Comparison of ENCODE assay signal across 23 cellular contexts in genomic region chr1:27355683-27356082, GRCh38. TPM values are rescaled to one million over a fixed set of nuclear protein-coding genes. Genes with fewer than 3 reads are reported as not detected.
A peak's percentile ranks its signal among the peaks of the same experiment; 100 is the strongest.
DNase-seq lines count a peak whose midpoint lies in the region; ATAC-seq, FAIRE-seq and TF ChIP-seq lines count a peak whose summit lies in the region.
"Had no signal": no experiment of that assay in that cellular context is flagged by ENCODE, and none has a peak within 500 bp of the region (broad histone marks: within the 10 kb centered on the region; RNA-seq: fewer than 3 reads in every experiment).

No MANE protein-coding gene starts in this region.

- DNase-seq in HepG2 (ENCODE audit: low spot score): no peak
- DNase-seq in right lobe of liver: no peak
- DNase-seq in activated naive CD8-positive, alpha-beta T cell treated with anti-CD3 and anti-CD28 coated beads, Interleukin-2, amount 10 ng/mL, durations not matched to agents 7 days and 5 days: no peak
- DNase-seq in stimulated activated effector memory CD8-positive, alpha-beta T cell treated with anti-CD3 and anti-CD28 coated beads, Interleukin-12 subunit alpha, Interleukin-12 subunit beta, amount 100 ng/mL, for 72 hours (ENCODE audit: low spot score in 2 of 2): no peak
- no peak for DNase-seq in left ventricle myocardium inferior
- DNase-seq: activated CD4-positive, CD25-positive, alpha-beta regulatory T cell treated with anti-CD3 and anti-CD28 coated beads, Interleukin-2, amount 50 U/mL, for 72 hours; activated CD8-positive, alpha-beta memory T cell treated with anti-CD3 and anti-CD28 coated beads, Interleukin-2, amount 50 U/mL, for 4 hours; anterior cingulate cortex; C1 segment of cervical spinal cord; DMS153; erythroblast; foreskin keratinocyte; GDM1; NCI-H1105; NCI-H446 treated with DMSO at 0.1 percent for 48 hours; stimulated activated naive B cell treated with anti-CD40 and anti-IgM and Interleukin-4, amounts not matched to agents 10 μg/mL and 1 μg/mL and 100 μg/mL, for 72 hours; tibial artery had no signal

- H3K27me3 ChIP-seq in HepG2 (ENCODE audit: control insufficient read depth in 1 of 2, insufficient read depth in 2 of 2, low read length in 2 of 2): no peaks in the 10 kb centered on the region
- H3K27me3 ChIP-seq in right lobe of liver: no peaks in the 10 kb centered on the region
- H3K27me3 ChIP-seq in left ventricle myocardium inferior (ENCODE audit: low read depth): no peaks in the 10 kb centered on the region
- H3K27me3 ChIP-seq: foreskin keratinocyte, hepatocyte, tibial artery had no signal

- no peak for TF ChIP-seq RAD21 in HepG2 (CRISPR knock-in tag; IDR thresholded peaks at IDR 0.05)

- peak overlapping the region; percentile 86 for H3K27ac Mint-ChIP-seq in activated naive CD8-positive, alpha-beta T cell treated with anti-CD3 and anti-CD28 coated beads, Interleukin-2, amount 10 ng/mL, durations not matched to agents 7 days and 5 days
- H3K27ac Mint-ChIP-seq in stimulated activated effector memory CD8-positive, alpha-beta T cell treated with anti-CD3 and anti-CD28 coated beads, Interleukin-12 subunit alpha, Interleukin-12 subunit beta, amount 100 ng/mL, for 72 hours: peak overlapping the region; percentile 83

- H3K36me3 ChIP-seq in HepG2 (replicated peaks in 1 of 2; ENCODE audit: control insufficient read depth in 1 of 2, insufficient read depth in 2 of 2, low read length in 2 of 2) (0 out of 5 replicates have a peak, but pooled peaks cover 0 to 2% of the 10 kb centered on the region in 2 experiments), right lobe of liver (no peaks in the 10 kb centered on the region), left ventricle myocardium inferior (peaks cover 79% of the 10 kb centered on the region)

- H3K4me3 ChIP-seq in HepG2 (replicated peaks in 1 of 3; ENCODE audit: insufficient read depth in 1 of 3, low read depth in 2 of 3, low read length in 3 of 3) (no peak overlapping the region), right lobe of liver (no peak overlapping the region), left ventricle myocardium inferior (no peak overlapping the region)
- H3K4me3 ChIP-seq: hepatocyte, prostate gland, SK-N-MC, tibial artery had no signal

- no peaks in the 10 kb centered on the region for H3K9me3 ChIP-seq in HepG2 (ENCODE audit: low read length)
- no peaks in the 10 kb centered on the region for H3K9me3 ChIP-seq in right lobe of liver
- H3K9me3 ChIP-seq in left ventricle myocardium inferior (replicated peaks): no peaks in the 10 kb centered on the region
- H3K9me3 ChIP-seq: prostate gland, tibial artery had no signal

- in situ Hi-C loops in HepG2 (cut with HindIII; ENCODE audit: extremely low pct_ligation_motif_present, low pct_unique_long_range_greater_than_20kb): loop anchor here (5.0 kb wide), 1 partner anchor 37 kb away; the partner anchor contains the start of gene GPR3

- TF ChIP-seq CTCF in HepG2 (CRISPR knock-in tag; IDR thresholded peaks at IDR 0.05) (no peak), right lobe of liver (IDR thresholded peaks at IDR 0.05) (no peak), left ventricle myocardium inferior (IDR thresholded peaks at IDR 0.05; ENCODE audit: borderline replicate concordance) (no peak)

- no peaks in the 10 kb centered on the region for H4K20me1 ChIP-seq in HepG2 (ENCODE audit: insufficient read depth, low read length)

- no peak overlapping the region for H3K9ac ChIP-seq in HepG2 (ENCODE audit: insufficient read depth, low read depth, low read length)

- no peaks in the 10 kb centered on the region for H3K9me3 Mint-ChIP-seq in activated naive CD8-positive, alpha-beta T cell treated with anti-CD3 and anti-CD28 coated beads, Interleukin-2, amount 10 ng/mL, durations not matched to agents 7 days and 5 days
- H3K9me3 Mint-ChIP-seq in stimulated activated effector memory CD8-positive, alpha-beta T cell treated with anti-CD3 and anti-CD28 coated beads, Interleukin-12 subunit alpha, Interleukin-12 subunit beta, amount 100 ng/mL, for 72 hours: no peaks in the 10 kb centered on the region
- H3K9me3 Mint-ChIP-seq: stimulated activated naive B cell treated with anti-CD40 and anti-IgM and Interleukin-4, amounts not matched to agents 10 μg/mL and 1 μg/mL and 100 μg/mL, for 72 hours had no signal

- H3K4me2 ChIP-seq in HepG2 (ENCODE audit: low read depth, low read length): no peak overlapping the region
- H3K4me2 ChIP-seq: hepatocyte had no signal

- POLR2A ChIA-PET in HepG2 (lab: Yijun Ruan, JAX): interaction anchor here (1.0 kb wide), 1 partner anchor 12 kb away, joined by 3 read pairs; no protein-coding TSS in a partner anchor
- POLR2A ChIA-PET in activated naive CD8-positive, alpha-beta T cell treated with anti-CD3 and anti-CD28 coated beads, Interleukin-2, amount 10 ng/mL, durations not matched to agents 7 days and 5 days (lab: Charles Lee): interaction anchor here (1.1 to 4.2 kb wide), 4 partner anchors 10 to 31 kb away, joined by 3 to 29 read pairs (median 14); partner anchors contain the start of genes MAP3K6 and SYTL1

- no peak for TF ChIP-seq POLR2A in HepG2 (IDR thresholded peaks at IDR 0.05; ENCODE audit: insufficient read depth in 1 of 2, low read depth in 2 of 2, low read length in 2 of 2)
- no peak for TF ChIP-seq POLR2A in right lobe of liver (IDR thresholded peaks at IDR 0.05)

- CTCF ChIA-PET in HepG2 (lab: Yijun Ruan, JAX; ENCODE audit: low intra/inter-chr PET ratio, low total read pairs): no interaction called here

- H3K4me1 Mint-ChIP-seq in activated naive CD8-positive, alpha-beta T cell treated with anti-CD3 and anti-CD28 coated beads, Interleukin-2, amount 10 ng/mL, durations not matched to agents 7 days and 5 days: peaks cover 27% of the 10 kb centered on the region
- peaks cover 43% of the 10 kb centered on the region for H3K4me1 Mint-ChIP-seq in stimulated activated effector memory CD8-positive, alpha-beta T cell treated with anti-CD3 and anti-CD28 coated beads, Interleukin-12 subunit alpha, Interleukin-12 subunit beta, amount 100 ng/mL, for 72 hours

- peaks cover 6% of the 10 kb centered on the region for H3K27me3 Mint-ChIP-seq in activated naive CD8-positive, alpha-beta T cell treated with anti-CD3 and anti-CD28 coated beads, Interleukin-2, amount 10 ng/mL, durations not matched to agents 7 days and 5 days
- H3K27me3 Mint-ChIP-seq: stimulated activated naive B cell treated with anti-CD40 and anti-IgM and Interleukin-4, amounts not matched to agents 10 μg/mL and 1 μg/mL and 100 μg/mL, for 72 hours had no signal

- no peak overlapping the region for H3K4me3 Mint-ChIP-seq in activated naive CD8-positive, alpha-beta T cell treated with anti-CD3 and anti-CD28 coated beads, Interleukin-2, amount 10 ng/mL, durations not matched to agents 7 days and 5 days
- peak overlapping the region; percentile 86 for H3K4me3 Mint-ChIP-seq in stimulated activated effector memory CD8-positive, alpha-beta T cell treated with anti-CD3 and anti-CD28 coated beads, Interleukin-12 subunit alpha, Interleukin-12 subunit beta, amount 100 ng/mL, for 72 hours

- H3K79me2 ChIP-seq in HepG2 (ENCODE audit: insufficient read depth, low read length): no peaks in the 10 kb centered on the region
- H3K79me2 ChIP-seq: hepatocyte had no signal

- no TSS peak for BruUV-seq in HepG2 (replicated peaks; lab: Mats Ljungman, UMichigan)

- intact Hi-C loops in HepG2 (cut with micrococcal nuclease; ENCODE audit: unreplicated experiment): no loop called here
- intact Hi-C loops in right lobe of liver (cut with DNase I): loop anchor here in 1 of 2 donors (5.0 kb wide), 1 partner anchor 37 kb away; the partner anchor contains the start of gene GPR3
- intact Hi-C loops in left ventricle myocardium inferior (cut with micrococcal nuclease): no loop called here

- H3K27ac ChIP-seq in HepG2 (ENCODE audit: extremely low read length, insufficient read depth, low read length) (no peak overlapping the region), right lobe of liver (no peak overlapping the region), left ventricle myocardium inferior (replicated peaks) (no peak overlapping the region)
- H3K27ac ChIP-seq: foreskin keratinocyte, hepatocyte, SK-N-MC, tibial artery had no signal

- WGBS in HepG2 (ENCODE audit: low lambda C conversion rate): 87% methylated on average over 5 of the region's 5 CpGs
- WGBS in right lobe of liver (ENCODE audit: insufficient coverage, low coverage, low lambda C conversion rate, missing lambda C conversion rate): 71% methylated on average over 5 of the region's 5 CpGs

- TF ChIP-seq EP300 in HepG2 (IDR thresholded peaks at IDR 0.05; ENCODE audit: low read depth in 2 of 2, low read length in 2 of 2) (no peak), HepG2 (CRISPR knock-in tag; IDR thresholded peaks at IDR 0.05; ENCODE audit: borderline replicate concordance) (no peak)

- FAIRE-seq in HepG2 (lab: Jason Lieb, UNC): no peak

- H2AFZ ChIP-seq in HepG2 (ENCODE audit: low read length): no peak overlapping the region
- H2AFZ ChIP-seq: hepatocyte had no signal

- no peaks in the 10 kb centered on the region for H3K36me3 Mint-ChIP-seq in activated naive CD8-positive, alpha-beta T cell treated with anti-CD3 and anti-CD28 coated beads, Interleukin-2, amount 10 ng/mL, durations not matched to agents 7 days and 5 days
- H3K36me3 Mint-ChIP-seq in stimulated activated effector memory CD8-positive, alpha-beta T cell treated with anti-CD3 and anti-CD28 coated beads, Interleukin-12 subunit alpha, Interleukin-12 subunit beta, amount 100 ng/mL, for 72 hours: peaks cover 55% of the 10 kb centered on the region

- no peak for ATAC-seq in HepG2
- no peak for ATAC-seq in right lobe of liver
- ATAC-seq in activated naive CD8-positive, alpha-beta T cell treated with anti-CD3 and anti-CD28 coated beads, Interleukin-2, amount 10 ng/mL, durations not matched to agents 7 days and 5 days (ENCODE audit: low read depth): no peak
- no peak for ATAC-seq in stimulated activated effector memory CD8-positive, alpha-beta T cell treated with anti-CD3 and anti-CD28 coated beads, Interleukin-12 subunit alpha, Interleukin-12 subunit beta, amount 100 ng/mL, for 72 hours
- no peak for ATAC-seq in activated CD4-positive, CD25-positive, alpha-beta regulatory T cell treated with anti-CD3 and anti-CD28 coated beads, Interleukin-2, amount 50 U/mL, for 24 hours
- ATAC-seq: foreskin keratinocyte had no signal

- peaks cover 24% of the 10 kb centered on the region for H3K4me1 ChIP-seq in HepG2 (ENCODE audit: insufficient read depth, low read length)
- peaks cover 0 to 8% (median 2%) of the 10 kb centered on the region in 4 donors for H3K4me1 ChIP-seq in right lobe of liver
- H3K4me1 ChIP-seq in left ventricle myocardium inferior: peaks cover 39% of the 10 kb centered on the region
- H3K4me1 ChIP-seq: foreskin keratinocyte, prostate gland had no signal

RNA-seq across cellular contexts. Expression of gene MAP3K6, which starts 11.1 kb away (rescaled TPM):
- 2.7 and 3.5 TPM in 2 replicates for total RNA-seq in HepG2 (2016; rRNA removed; fragmentation: Illumina TruSeq; extraction: Trizol)
- total RNA-seq in HepG2 (2016; cell fraction: cytosol; rRNA removed; fragmentation: Illumina TruSeq; extraction: Trizol; ENCODE audit: low read depth): 0.62 and 2.3 TPM in 2 replicates
- 2.6 and 2.8 TPM in 2 replicates for total RNA-seq in HepG2 (2016; cell fraction: insoluble cytoplasmic fraction; rRNA removed; fragmentation: Illumina TruSeq; extraction: Trizol)
- 0.93 and 0.99 TPM in 2 replicates for total RNA-seq in HepG2 (2016; cell fraction: membrane; rRNA removed; fragmentation: Illumina TruSeq; extraction: Trizol)
- total RNA-seq in HepG2 (2016; cell fraction: nucleus; rRNA removed; fragmentation: Illumina TruSeq; extraction: Trizol): 1.8 and 2.3 TPM in 2 replicates
- polyA plus RNA-seq in HepG2 (2011; rRNA removed): 2.7 and 3.2 TPM in 2 replicates
- polyA plus RNA-seq in HepG2 (2011; cell fraction: cytosol; rRNA removed): 1.2 and 1.4 TPM in 2 replicates
- polyA plus RNA-seq in HepG2 (2011; cell fraction: nucleus; rRNA removed): 20.8 and 29.2 TPM in 2 replicates
- polyA plus RNA-seq in HepG2 (2012): 0.97 and 2.1 TPM in 2 replicates
- polyA plus RNA-seq in HepG2 (2016; cell fraction: cytosol; fragmentation: Illumina TruSeq; extraction: Trizol; ENCODE audit: low read depth): 0.44 and 1.2 TPM in 2 replicates
- polyA plus RNA-seq in HepG2 (2016; cell fraction: insoluble cytoplasmic fraction; fragmentation: Illumina TruSeq; extraction: Trizol; ENCODE audit: low read depth): 2.4 and 2.8 TPM in 2 replicates
- polyA plus RNA-seq in HepG2 (2016; cell fraction: membrane; fragmentation: Illumina TruSeq; extraction: Trizol; ENCODE audit: low read depth): 1.1 and 1.2 TPM in 2 replicates
- 5.1 and 8.1 TPM in 2 replicates for polyA plus RNA-seq in HepG2 (2016; cell fraction: nucleus; fragmentation: Illumina TruSeq; extraction: Trizol; ENCODE audit: insufficient read depth, low read depth)
- polyA minus RNA-seq in HepG2 (2011; rRNA and poly(A)+ RNA removed; ENCODE audit: low replicate concordance): 5.7 and 12.4 TPM in 2 replicates
- polyA minus RNA-seq in HepG2 (2011; cell fraction: cytosol; rRNA and poly(A)+ RNA removed): 0.59 and 1.5 TPM in 2 replicates
- polyA minus RNA-seq in HepG2 (2011; cell fraction: nucleus; rRNA and poly(A)+ RNA removed): 3.4 and 4.0 TPM in 2 replicates
- 10 to 100 TPM in 2 of 6 experiments, 1 to 10 TPM in 4; 4.3 to 14.9 (median 5.6) TPM for total RNA-seq in right lobe of liver
- total RNA-seq in activated naive CD8-positive, alpha-beta T cell treated with anti-CD3 and anti-CD28 coated beads, Interleukin-2, amount 10 ng/mL, durations not matched to agents 7 days and 5 days: 1 to 10 TPM; 8.6 to 9.0 TPM
- total RNA-seq in left ventricle myocardium inferior: 45.2 TPM

RNA-seq across cellular contexts. Expression of gene SYTL1, which starts 13.9 kb away (rescaled TPM):
- 9.1 and 17.8 TPM in 2 replicates for total RNA-seq in HepG2 (2016; rRNA removed; fragmentation: Illumina TruSeq; extraction: Trizol)
- 5.6 TPM in 2 replicates for total RNA-seq in HepG2 (2016; cell fraction: cytosol; rRNA removed; fragmentation: Illumina TruSeq; extraction: Trizol; ENCODE audit: low read depth)
- 7.9 and 19.8 TPM in 2 replicates for total RNA-seq in HepG2 (2016; cell fraction: insoluble cytoplasmic fraction; rRNA removed; fragmentation: Illumina TruSeq; extraction: Trizol)
- 7.4 and 8.0 TPM in 2 replicates for total RNA-seq in HepG2 (2016; cell fraction: membrane; rRNA removed; fragmentation: Illumina TruSeq; extraction: Trizol)
- 15.9 and 19.3 TPM in 2 replicates for total RNA-seq in HepG2 (2016; cell fraction: nucleus; rRNA removed; fragmentation: Illumina TruSeq; extraction: Trizol)
- 11.1 and 15.8 TPM in 2 replicates for polyA plus RNA-seq in HepG2 (2011; rRNA removed)
- 4.7 and 8.4 TPM in 2 replicates for polyA plus RNA-seq in HepG2 (2011; cell fraction: cytosol; rRNA removed)
- polyA plus RNA-seq in HepG2 (2011; cell fraction: nucleus; rRNA removed): 175 and 243 TPM in 2 replicates
- polyA plus RNA-seq in HepG2 (2012): 7.2 and 8.3 TPM in 2 replicates
- polyA plus RNA-seq in HepG2 (2016; cell fraction: cytosol; fragmentation: Illumina TruSeq; extraction: Trizol; ENCODE audit: low read depth): 3.6 and 4.2 TPM in 2 replicates
- 8.1 and 8.6 TPM in 2 replicates for polyA plus RNA-seq in HepG2 (2016; cell fraction: insoluble cytoplasmic fraction; fragmentation: Illumina TruSeq; extraction: Trizol; ENCODE audit: low read depth)
- 4.6 and 5.4 TPM in 2 replicates for polyA plus RNA-seq in HepG2 (2016; cell fraction: membrane; fragmentation: Illumina TruSeq; extraction: Trizol; ENCODE audit: low read depth)
- 45.3 and 50.8 TPM in 2 replicates for polyA plus RNA-seq in HepG2 (2016; cell fraction: nucleus; fragmentation: Illumina TruSeq; extraction: Trizol; ENCODE audit: insufficient read depth, low read depth)
- polyA minus RNA-seq in HepG2 (2011; rRNA and poly(A)+ RNA removed; ENCODE audit: low replicate concordance): 0.21 and 11.5 TPM in 2 replicates
- polyA minus RNA-seq in HepG2 (2011; cell fraction: cytosol; rRNA and poly(A)+ RNA removed): 3.3 and 6.7 TPM in 2 replicates
- polyA minus RNA-seq in HepG2 (2011; cell fraction: nucleus; rRNA and poly(A)+ RNA removed): 14.3 and 14.8 TPM in 2 replicates
- 1 to 10 TPM in 1 of 6 experiments, under 1 TPM in 5; 0.37 to 1.7 (median 0.80) TPM for total RNA-seq in right lobe of liver
- 100 to 1,000 TPM; 103 to 105 TPM for total RNA-seq in activated naive CD8-positive, alpha-beta T cell treated with anti-CD3 and anti-CD28 coated beads, Interleukin-2, amount 10 ng/mL, durations not matched to agents 7 days and 5 days
- total RNA-seq in left ventricle myocardium inferior: 1.1 TPM

RNA-seq across cellular contexts. Expression of gene FCN3, which starts 18.9 kb away (rescaled TPM):
- total RNA-seq in HepG2 (2016; rRNA removed; fragmentation: Illumina TruSeq; extraction: Trizol) (not detected in 2 replicates), right lobe of liver (100 to 1,000 TPM in 4 of 6 experiments, 10 to 100 TPM in 2; 81.6 to 213 (median 111) TPM), left ventricle myocardium inferior (27.3 TPM)
- not detected in 2 replicates for total RNA-seq in HepG2 (2016; cell fraction: cytosol; rRNA removed; fragmentation: Illumina TruSeq; extraction: Trizol; ENCODE audit: low read depth)
- not detected in 2 replicates for total RNA-seq in HepG2 (2016; cell fraction: insoluble cytoplasmic fraction; rRNA removed; fragmentation: Illumina TruSeq; extraction: Trizol)
- total RNA-seq in HepG2 (2016; cell fraction: membrane; rRNA removed; fragmentation: Illumina TruSeq; extraction: Trizol): not detected in 2 replicates
- not detected in 2 replicates for total RNA-seq in HepG2 (2016; cell fraction: nucleus; rRNA removed; fragmentation: Illumina TruSeq; extraction: Trizol)
- not detected in 2 replicates for polyA plus RNA-seq in HepG2 (2011; rRNA removed)
- polyA plus RNA-seq in HepG2 (2011; cell fraction: cytosol; rRNA removed): not detected in 2 replicates
- not detected in 2 replicates for polyA plus RNA-seq in HepG2 (2011; cell fraction: nucleus; rRNA removed)
- polyA plus RNA-seq in HepG2 (2012): not detected in 2 replicates
- polyA plus RNA-seq in HepG2 (2016; cell fraction: cytosol; fragmentation: Illumina TruSeq; extraction: Trizol; ENCODE audit: low read depth): not detected in 2 replicates
- polyA plus RNA-seq in HepG2 (2016; cell fraction: insoluble cytoplasmic fraction; fragmentation: Illumina TruSeq; extraction: Trizol; ENCODE audit: low read depth): not detected in 2 replicates
- not detected in 2 replicates for polyA plus RNA-seq in HepG2 (2016; cell fraction: membrane; fragmentation: Illumina TruSeq; extraction: Trizol; ENCODE audit: low read depth)
- not detected in 2 replicates for polyA plus RNA-seq in HepG2 (2016; cell fraction: nucleus; fragmentation: Illumina TruSeq; extraction: Trizol; ENCODE audit: insufficient read depth, low read depth)
- not detected in 2 replicates for polyA minus RNA-seq in HepG2 (2011; rRNA and poly(A)+ RNA removed; ENCODE audit: low replicate concordance)
- not detected in 2 replicates for polyA minus RNA-seq in HepG2 (2011; cell fraction: cytosol; rRNA and poly(A)+ RNA removed)
- polyA minus RNA-seq in HepG2 (2011; cell fraction: nucleus; rRNA and poly(A)+ RNA removed): not detected in 2 replicates
- not detected for total RNA-seq in activated naive CD8-positive, alpha-beta T cell treated with anti-CD3 and anti-CD28 coated beads, Interleukin-2, amount 10 ng/mL, durations not matched to agents 7 days and 5 days
- total RNA-seq: foreskin keratinocyte, hepatocyte, RPMI7951 had no signal
- polyA plus RNA-seq: hepatocyte had no signal

RNA-seq across cellular contexts. Expression of gene CD164L2, which starts 27.4 kb away (rescaled TPM):
- total RNA-seq in HepG2 (2016; rRNA removed; fragmentation: Illumina TruSeq; extraction: Trizol) (not detected in 2 replicates), right lobe of liver (under 1 TPM in 1 of 6 experiments, not detected in 5; 0.86 TPM), left ventricle myocardium inferior (not detected)
- total RNA-seq in HepG2 (2016; cell fraction: cytosol; rRNA removed; fragmentation: Illumina TruSeq; extraction: Trizol; ENCODE audit: low read depth): not detected in 2 replicates
- total RNA-seq in HepG2 (2016; cell fraction: insoluble cytoplasmic fraction; rRNA removed; fragmentation: Illumina TruSeq; extraction: Trizol): not detected in 2 replicates
- not detected in 2 replicates for total RNA-seq in HepG2 (2016; cell fraction: membrane; rRNA removed; fragmentation: Illumina TruSeq; extraction: Trizol)
- total RNA-seq in HepG2 (2016; cell fraction: nucleus; rRNA removed; fragmentation: Illumina TruSeq; extraction: Trizol): not detected in 2 replicates
- not detected in 2 replicates for polyA plus RNA-seq in HepG2 (2011; rRNA removed)
- not detected in 2 replicates for polyA plus RNA-seq in HepG2 (2011; cell fraction: cytosol; rRNA removed)
- polyA plus RNA-seq in HepG2 (2011; cell fraction: nucleus; rRNA removed): 0.17 and 0.21 TPM in 2 replicates
- polyA plus RNA-seq in HepG2 (2012): not detected in 2 replicates
- polyA plus RNA-seq in HepG2 (2016; cell fraction: cytosol; fragmentation: Illumina TruSeq; extraction: Trizol; ENCODE audit: low read depth): not detected in 2 replicates
- not detected in 2 replicates for polyA plus RNA-seq in HepG2 (2016; cell fraction: insoluble cytoplasmic fraction; fragmentation: Illumina TruSeq; extraction: Trizol; ENCODE audit: low read depth)
- polyA plus RNA-seq in HepG2 (2016; cell fraction: membrane; fragmentation: Illumina TruSeq; extraction: Trizol; ENCODE audit: low read depth): not detected in 2 replicates
- polyA plus RNA-seq in HepG2 (2016; cell fraction: nucleus; fragmentation: Illumina TruSeq; extraction: Trizol; ENCODE audit: insufficient read depth, low read depth): not detected in 2 replicates
- 0.16 TPM in 1 of 2 replicates, not detected in the other for polyA minus RNA-seq in HepG2 (2011; rRNA and poly(A)+ RNA removed; ENCODE audit: low replicate concordance)
- polyA minus RNA-seq in HepG2 (2011; cell fraction: cytosol; rRNA and poly(A)+ RNA removed): not detected in 2 replicates
- not detected in 2 replicates for polyA minus RNA-seq in HepG2 (2011; cell fraction: nucleus; rRNA and poly(A)+ RNA removed)
- not detected for total RNA-seq in activated naive CD8-positive, alpha-beta T cell treated with anti-CD3 and anti-CD28 coated beads, Interleukin-2, amount 10 ng/mL, durations not matched to agents 7 days and 5 days
- total RNA-seq: hepatocyte, liver, RPMI7951 had no signal
- polyA plus RNA-seq: liver had no signal

RNA-seq across cellular contexts. Expression of gene TMEM222, which starts 33.7 kb away (rescaled TPM):
- total RNA-seq in HepG2 (2016; rRNA removed; fragmentation: Illumina TruSeq; extraction: Trizol) (9.9 and 22.7 TPM in 2 replicates), right lobe of liver (10 to 100 TPM; 15.1 to 22.6 (median 19.1) TPM), left ventricle myocardium inferior (19.4 TPM)
- total RNA-seq in HepG2 (2016; cell fraction: cytosol; rRNA removed; fragmentation: Illumina TruSeq; extraction: Trizol; ENCODE audit: low read depth): 10.4 and 13.7 TPM in 2 replicates
- 9.9 and 24.4 TPM in 2 replicates for total RNA-seq in HepG2 (2016; cell fraction: insoluble cytoplasmic fraction; rRNA removed; fragmentation: Illumina TruSeq; extraction: Trizol)
- total RNA-seq in HepG2 (2016; cell fraction: membrane; rRNA removed; fragmentation: Illumina TruSeq; extraction: Trizol): 19.0 and 21.0 TPM in 2 replicates
- total RNA-seq in HepG2 (2016; cell fraction: nucleus; rRNA removed; fragmentation: Illumina TruSeq; extraction: Trizol): 20.8 and 23.3 TPM in 2 replicates
- 29.6 and 40.8 TPM in 2 replicates for polyA plus RNA-seq in HepG2 (2011; rRNA removed)
- polyA plus RNA-seq in HepG2 (2011; cell fraction: cytosol; rRNA removed): 26.0 and 32.7 TPM in 2 replicates
- 63.1 and 68.2 TPM in 2 replicates for polyA plus RNA-seq in HepG2 (2011; cell fraction: nucleus; rRNA removed)
- polyA plus RNA-seq in HepG2 (2012): 17.8 and 25.1 TPM in 2 replicates
- polyA plus RNA-seq in HepG2 (2016; cell fraction: cytosol; fragmentation: Illumina TruSeq; extraction: Trizol; ENCODE audit: low read depth): 16.5 and 17.4 TPM in 2 replicates
- 11.5 and 18.3 TPM in 2 replicates for polyA plus RNA-seq in HepG2 (2016; cell fraction: insoluble cytoplasmic fraction; fragmentation: Illumina TruSeq; extraction: Trizol; ENCODE audit: low read depth)
- 21.3 and 22.0 TPM in 2 replicates for polyA plus RNA-seq in HepG2 (2016; cell fraction: membrane; fragmentation: Illumina TruSeq; extraction: Trizol; ENCODE audit: low read depth)
- 49.6 and 50.9 TPM in 2 replicates for polyA plus RNA-seq in HepG2 (2016; cell fraction: nucleus; fragmentation: Illumina TruSeq; extraction: Trizol; ENCODE audit: insufficient read depth, low read depth)
- polyA minus RNA-seq in HepG2 (2011; rRNA and poly(A)+ RNA removed; ENCODE audit: low replicate concordance): 59.9 and 69.4 TPM in 2 replicates
- polyA minus RNA-seq in HepG2 (2011; cell fraction: cytosol; rRNA and poly(A)+ RNA removed): 11.7 and 18.2 TPM in 2 replicates
- 16.6 and 21.0 TPM in 2 replicates for polyA minus RNA-seq in HepG2 (2011; cell fraction: nucleus; rRNA and poly(A)+ RNA removed)
- 10 to 100 TPM; 35.8 to 40.4 TPM for total RNA-seq in activated naive CD8-positive, alpha-beta T cell treated with anti-CD3 and anti-CD28 coated beads, Interleukin-2, amount 10 ng/mL, durations not matched to agents 7 days and 5 days

Comparison
In these comparisons a context has a peak if more than half of its experiments do, and no peak if none do; other contexts are left out.
1. RNA of gene FCN3, which starts 18.9 kb away (total RNA-seq): 81.6 to 213 TPM in right lobe of liver and 27.3 TPM in left ventricle myocardium inferior (single experiment); not detected in HepG2 and not detected in activated naive CD8-positive, alpha-beta T cell treated with anti-CD3 and anti-CD28 coated beads, Interleukin-2, amount 10 ng/mL, durations not matched to agents 7 days and 5 days; every median in the first group is over 10 times any median in the second.